ENCODE assay signal across 8 cellular contexts in the genomic region with DNA sequence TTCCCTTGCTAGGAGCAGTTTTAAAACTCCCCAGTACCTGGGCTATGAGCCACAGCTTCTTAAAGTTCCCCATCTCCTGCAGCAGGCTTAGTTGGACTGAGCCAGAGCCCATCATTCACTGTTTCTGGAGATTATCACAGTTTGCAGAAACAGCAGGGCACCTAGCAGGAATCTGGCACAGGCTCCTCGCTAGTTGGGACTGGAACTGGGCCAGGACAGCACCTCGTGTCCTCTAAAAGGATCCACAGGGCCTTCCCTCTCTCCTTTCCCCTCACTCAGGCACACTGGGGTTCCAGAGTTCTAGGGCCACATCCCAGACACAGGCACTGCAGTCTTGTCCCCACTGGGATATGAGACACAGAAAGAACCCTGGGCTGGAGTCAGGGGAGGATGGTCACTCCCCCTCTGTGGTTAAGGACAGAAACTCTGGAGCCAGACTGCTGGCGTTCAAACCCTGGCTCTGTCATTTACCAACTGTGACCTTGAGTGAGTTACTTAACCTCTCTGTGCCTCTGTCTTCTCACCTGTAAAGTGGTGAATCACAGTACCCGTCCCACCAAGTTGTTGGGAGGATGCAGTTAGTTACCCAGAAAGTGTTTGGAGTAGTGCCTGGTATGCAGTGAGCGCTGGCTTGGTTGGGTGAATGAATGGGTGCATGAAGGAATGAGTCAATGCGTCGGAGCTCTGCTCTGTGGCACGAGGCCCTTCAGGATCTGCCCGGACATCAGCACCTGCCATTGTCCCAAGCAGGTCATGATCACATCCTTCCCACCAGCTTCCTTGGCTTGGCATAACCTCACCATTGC. TPM values are rescaled to one million over a fixed set of nuclear protein-coding genes. Genes with fewer than 3 reads are reported as not detected.
DNase-seq lines count a peak whose midpoint lies in the region; ATAC-seq and TF ChIP-seq lines count a peak whose summit lies in the region.
"Had no signal": no experiment of that assay in that cellular context is flagged by ENCODE, and none has a peak within 500 bp of the region (broad histone marks: within the 10 kb centered on the region; RNA-seq: fewer than 3 reads in every experiment).

No MANE protein-coding gene starts in this region.

- peaks cover 49% of the 10 kb centered on the region for H3K4me1 ChIP-seq in GM23248 (ENCODE audit: insufficient read depth)
- no peaks in the 10 kb centered on the region for H3K4me1 ChIP-seq in PC-3 (ENCODE audit: insufficient read depth, low read length)

- WGBS in GM23248 (ENCODE audit: low coverage in 1 of 2, low lambda C conversion rate in 2 of 2, missing lambda C conversion rate in 2 of 2), 2 experiments, result 15 to 30% methylated on average over 9 of the region's 9 CpGs

- no peaks in the 10 kb centered on the region for H3K36me3 ChIP-seq in GM23248 (ENCODE audit: low read depth)
- H3K36me3 ChIP-seq in PC-3 (ENCODE audit: low read depth, low read length), result no peaks in the 10 kb centered on the region

- no peak overlapping the region for H2AFZ ChIP-seq in GM23248
- H2AFZ ChIP-seq in PC-3 (ENCODE audit: low read length), result no peak overlapping the region

- H3F3A ChIP-seq in GM23248 (ENCODE audit: insufficient read depth) (peaks cover 44% of the 10 kb centered on the region), PC-3 (ENCODE audit: low read length, unreplicated experiment) (no peaks in the 10 kb centered on the region)

- BruUV-seq in PC-3 (replicated peaks; lab: Mats Ljungman, UMichigan), result no TSS peak

- ATAC-seq in PC-3 (no peak), HG02852 (IDR thresholded peaks at IDR 0.05; ENCODE audit: unreplicated experiment) (no peak)

- intact Hi-C loops in PC-3 (cut with micrococcal nuclease), result no loop called here

- in situ Hi-C loops in GM23248 (cut with MboI), result no loop called here

- DNase-seq in GM23248 (peak; percentile 84), PC-3 (peak; percentile 14), epithelial cell of prostate (ENCODE audit: low read depth, low spot score) (peak; percentile 29), renal cortical epithelial cell (ENCODE audit: low read depth) (peak; percentile 39), AML-193 (lab: John Stamatoyannopoulos, UW) (no peak), HuH-7 (ENCODE audit: low spot score) (no peak)
- DNase-seq: SHP77 had no signal

- no peak overlapping the region for H3K9ac ChIP-seq in GM23248
- H3K9ac ChIP-seq in PC-3 (ENCODE audit: low read length), result no peak overlapping the region

- H3K9me3 ChIP-seq in GM23248 (ENCODE audit: low read depth), result no peaks in the 10 kb centered on the region
- no peaks in the 10 kb centered on the region for H3K9me3 ChIP-seq in PC-3 (ENCODE audit: low read length)

- CTCF ChIA-PET in PC-3 (lab: Charles Lee), result no interaction called here

- H3K9me2 ChIP-seq in GM23248 (ENCODE audit: insufficient read depth), result no peaks in the 10 kb centered on the region
- no peaks in the 10 kb centered on the region for H3K9me2 ChIP-seq in PC-3 (replicated peaks; ENCODE audit: low read length)

- peak overlapping the region; percentile 14 for H3K27ac ChIP-seq in GM23248
- H3K27ac ChIP-seq in PC-3 (ENCODE audit: low read length), result no peak overlapping the region
- no peak overlapping the region for H3K27ac ChIP-seq in epithelial cell of prostate

- H3K4me3 ChIP-seq in GM23248 (no peak overlapping the region), PC-3 (ENCODE audit: low read length) (no peak overlapping the region)

- POLR2A ChIA-PET in PC-3 (lab: Charles Lee; ENCODE audit: unreplicated experiment), result interaction anchor here (0.6 kb wide), 1 partner anchor 39 kb away, joined by 10 read pairs; no protein-coding TSS in a partner anchor

- peaks cover 48% of the 10 kb centered on the region for H3K79me2 ChIP-seq in GM23248 (ENCODE audit: insufficient read depth)
- 0 out of 2 replicates have a peak, but pooled peaks cover 16% of the 10 kb centered on the region for H3K79me2 ChIP-seq in PC-3 (ENCODE audit: low read length)

- H4K20me1 ChIP-seq in GM23248 (ENCODE audit: insufficient read depth), result no peaks in the 10 kb centered on the region
- H4K20me1 ChIP-seq in PC-3 (ENCODE audit: low read length), result no peaks in the 10 kb centered on the region

- no peak for TF ChIP-seq CTCF in PC-3 (conservative IDR thresholded peaks at IDR 0.05; ENCODE audit: low read depth, low read length)

- H3K4me2 ChIP-seq in GM23248 (ENCODE audit: unreplicated experiment), result no peak overlapping the region
- no peak overlapping the region for H3K4me2 ChIP-seq in PC-3 (ENCODE audit: low read length)

- H3K27me3 ChIP-seq in GM23248 (replicated peaks; ENCODE audit: insufficient read depth), result no peaks in the 10 kb centered on the region
- H3K27me3 ChIP-seq in PC-3 (ENCODE audit: low read length), result no peaks in the 10 kb centered on the region

RNA-seq across cellular contexts. Expression of gene ECE1, which starts 18.8 kb away (rescaled TPM):
- total RNA-seq in GM23248 (2014; rRNA removed; shearing (Covaris generic)), result 100 and 124 TPM in 2 replicates
- 82.3 and 84.2 TPM in 2 replicates for polyA plus RNA-seq in GM23248 (2016; fragmentation: Nextera tagmentation; extraction: Ambion mirVana)
- total RNA-seq in PC-3 (2014; rRNA removed), result 86.8 and 110 TPM in 2 replicates
- 122 and 191 TPM in 2 replicates for total RNA-seq in renal cortical epithelial cell

Comparison
In these comparisons a context has a peak if more than half of its experiments do, and no peak if none do; other contexts are left out.
1. DNase-seq: peak in GM23248 (single experiment), PC-3 (single experiment), epithelial cell of prostate (single experiment) and renal cortical epithelial cell (single experiment); none in AML-193 (0 of 2) and HuH-7 (single experiment).